Comparison of ENCODE assay signal across 19 cellular contexts in the genomic region with DNA sequence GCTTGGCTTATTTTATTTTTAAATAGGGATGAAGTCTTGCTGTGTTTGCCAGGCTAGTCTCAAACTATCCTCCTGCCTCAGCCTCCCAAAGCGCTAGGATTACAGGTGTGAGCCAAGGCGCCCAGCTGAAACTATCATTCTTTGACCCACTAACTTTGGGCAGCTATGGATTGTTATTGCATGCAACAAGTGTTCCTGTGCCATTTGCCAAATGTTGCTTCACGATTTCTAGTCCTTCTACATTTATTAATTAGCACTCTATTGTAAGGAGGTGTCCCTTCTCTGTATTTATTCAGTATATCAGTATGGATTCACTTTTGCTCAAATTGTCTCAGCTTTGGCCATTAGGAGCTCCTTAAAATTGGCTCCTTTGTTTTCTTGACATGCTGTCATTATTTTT. TPM values are rescaled to one million over a fixed set of nuclear protein-coding genes. Genes with fewer than 3 reads are reported as not detected.
DNase-seq lines count a peak whose midpoint lies in the region; ATAC-seq and TF ChIP-seq lines count a peak whose summit lies in the region.
"Had no signal": no experiment of that assay in that cellular context is flagged by ENCODE, and none has a peak within 500 bp of the region (broad histone marks: within the 10 kb centered on the region; RNA-seq: fewer than 3 reads in every experiment).

No MANE protein-coding gene starts in this region.

- H3K27ac Mint-ChIP-seq in activated CD8-positive, alpha-beta memory T cell treated with anti-CD3 and anti-CD28 coated beads, Interleukin-2, amount 10 ng/mL, durations not matched to agents 7 days and 5 days, result no peak overlapping the region
- peak overlapping the region; percentile 59 for H3K27ac Mint-ChIP-seq in progenitor cell of endocrine pancreas
- H3K27ac Mint-ChIP-seq: HFFc6 had no signal

- H3K4me3 ChIP-seq in HEK293 (ENCODE audit: low read depth, low read length), result no peak overlapping the region
- H3K4me3 ChIP-seq: BLaER1, HAP-1 had no signal

- no peaks in the 10 kb centered on the region for H3K9me3 ChIP-seq in HEK293 (ENCODE audit: control insufficient read depth, insufficient read depth, low read depth, low read length)
- H3K9me3 ChIP-seq: BLaER1, HAP-1 had no signal

- no peak overlapping the region for H3K27ac ChIP-seq in HEK293 (ENCODE audit: extremely low read depth, low read depth, low read length)
- H3K27ac ChIP-seq: BLaER1 had no signal

- H3K4me3 Mint-ChIP-seq in activated CD8-positive, alpha-beta memory T cell treated with anti-CD3 and anti-CD28 coated beads, Interleukin-2, amount 10 ng/mL, durations not matched to agents 7 days and 5 days, result no peak overlapping the region
- no peak overlapping the region for H3K4me3 Mint-ChIP-seq in progenitor cell of endocrine pancreas (ENCODE audit: low read depth)
- H3K4me3 Mint-ChIP-seq: CD14-positive monocyte, HFFc6 had no signal

- H3K36me3 ChIP-seq in HEK293 (ENCODE audit: control insufficient read depth in 2 of 2, insufficient read depth in 1 of 2, low read length in 2 of 2), result peaks cover 23 to 76% of the 10 kb centered on the region in 2 experiments

- POLR2A ChIA-PET in HEK293 (lab: Yijun Ruan, JAX), result interaction anchor here (0.6 kb wide), 1 partner anchor 25 kb away, joined by 5 read pairs; no protein-coding TSS in a partner anchor

- H3K27me3 Mint-ChIP-seq in activated CD8-positive, alpha-beta memory T cell treated with anti-CD3 and anti-CD28 coated beads, Interleukin-2, amount 10 ng/mL, durations not matched to agents 7 days and 5 days, result no peaks in the 10 kb centered on the region
- no peaks in the 10 kb centered on the region for H3K27me3 Mint-ChIP-seq in progenitor cell of endocrine pancreas
- H3K27me3 Mint-ChIP-seq: CD4-positive, alpha-beta memory T cell; IgD-negative memory B cell had no signal

- H3K4me1 Mint-ChIP-seq in activated CD8-positive, alpha-beta memory T cell treated with anti-CD3 and anti-CD28 coated beads, Interleukin-2, amount 10 ng/mL, durations not matched to agents 7 days and 5 days, result peaks cover 11% of the 10 kb centered on the region
- H3K4me1 Mint-ChIP-seq in progenitor cell of endocrine pancreas (ENCODE audit: low read depth), result no peaks in the 10 kb centered on the region

- H3K36me3 Mint-ChIP-seq in activated CD8-positive, alpha-beta memory T cell treated with anti-CD3 and anti-CD28 coated beads, Interleukin-2, amount 10 ng/mL, durations not matched to agents 7 days and 5 days, result peaks cover 13% of the 10 kb centered on the region
- peaks cover 9% of the 10 kb centered on the region for H3K36me3 Mint-ChIP-seq in progenitor cell of endocrine pancreas (ENCODE audit: insufficient read depth)

- in situ Hi-C loops in KBM-7 (cut with MboI; ENCODE audit: low pct_unique_long_range_greater_than_20kb, low sequenced_read_pairs), result no loop called here

- H3K4me1 ChIP-seq in HEK293 (ENCODE audit: control insufficient read depth, insufficient read depth, low read length), result no peaks in the 10 kb centered on the region
- H3K4me1 ChIP-seq: HAP-1 had no signal

- no peak for ATAC-seq in activated CD8-positive, alpha-beta memory T cell treated with anti-CD3 and anti-CD28 coated beads, Interleukin-2, amount 10 ng/mL, durations not matched to agents 7 days and 5 days
- no peak for ATAC-seq in HG03135 (IDR thresholded peaks at IDR 0.05; ENCODE audit: unreplicated experiment)
- no peak for ATAC-seq in GM19467 (IDR thresholded peaks at IDR 0.05; ENCODE audit: unreplicated experiment)
- ATAC-seq: HepG2 had no signal

- TF ChIP-seq CTCF in HEK293 (tag by site-specific recombination; IDR thresholded peaks at IDR 0.05), result no peak
- TF ChIP-seq CTCF in progenitor cell of endocrine pancreas (IDR thresholded peaks at IDR 0.05; ENCODE audit: unreplicated experiment), result no peak

- no peaks in the 10 kb centered on the region for H3K9me3 Mint-ChIP-seq in activated CD8-positive, alpha-beta memory T cell treated with anti-CD3 and anti-CD28 coated beads, Interleukin-2, amount 10 ng/mL, durations not matched to agents 7 days and 5 days (ENCODE audit: low read depth)
- no peaks in the 10 kb centered on the region for H3K9me3 Mint-ChIP-seq in progenitor cell of endocrine pancreas (ENCODE audit: low read depth)
- H3K9me3 Mint-ChIP-seq: CD4-positive, alpha-beta memory T cell; HFFc6; IgD-negative memory B cell had no signal

- peak; percentile 23 for DNase-seq in activated CD8-positive, alpha-beta memory T cell treated with anti-CD3 and anti-CD28 coated beads, Interleukin-2, amount 50 U/mL, for 48 hours
- no peak for DNase-seq in activated CD8-positive, alpha-beta memory T cell treated with anti-CD3 and anti-CD28 coated beads, Interleukin-2, amount 10 ng/mL, durations not matched to agents 7 days and 5 days
- DNase-seq in mesenteric fat pad (ENCODE audit: low spot score), result peak; percentile 28
- no peak for DNase-seq in progenitor cell of endocrine pancreas (ENCODE audit: low spot score, unreplicated experiment)
- no peak for DNase-seq in KBM-7
- DNase-seq: 8988T; Calu3; CD4-positive, alpha-beta memory T cell; GF-D8; HFFc6 had no signal

- CTCF ChIA-PET in activated CD8-positive, alpha-beta memory T cell treated with anti-CD3 and anti-CD28 coated beads, Interleukin-2, amount 10 ng/mL, durations not matched to agents 7 days and 5 days (lab: Charles Lee), result interaction anchor here (1.1 to 2.9 kb wide), 2 partner anchors 12 to 37 kb away, joined by 4 to 14 read pairs; a partner anchor contains a TSS
- CTCF ChIA-PET in HEK293 (lab: Yijun Ruan, JAX), result interaction anchor here (0.8 to 1.5 kb wide), 2 partner anchors 21 to 428 kb away, joined by 4 to 6 read pairs; no protein-coding TSS in a partner anchor

TF ChIP-seq in HEK293, 187 proteins besides CTCF, POLR2A, EP300 and RAD21:
- TF ChIP-seq SCRT1 (tag by site-specific recombination; IDR thresholded peaks at IDR 0.05; ENCODE audit: borderline replicate concordance) (peak; percentile 81; the same call in 1 of the 2 replicates), SCRT2 (tag by site-specific recombination; IDR thresholded peaks at IDR 0.05) (peak; percentile 91)
- TF ChIP-seq, protein P1, sequence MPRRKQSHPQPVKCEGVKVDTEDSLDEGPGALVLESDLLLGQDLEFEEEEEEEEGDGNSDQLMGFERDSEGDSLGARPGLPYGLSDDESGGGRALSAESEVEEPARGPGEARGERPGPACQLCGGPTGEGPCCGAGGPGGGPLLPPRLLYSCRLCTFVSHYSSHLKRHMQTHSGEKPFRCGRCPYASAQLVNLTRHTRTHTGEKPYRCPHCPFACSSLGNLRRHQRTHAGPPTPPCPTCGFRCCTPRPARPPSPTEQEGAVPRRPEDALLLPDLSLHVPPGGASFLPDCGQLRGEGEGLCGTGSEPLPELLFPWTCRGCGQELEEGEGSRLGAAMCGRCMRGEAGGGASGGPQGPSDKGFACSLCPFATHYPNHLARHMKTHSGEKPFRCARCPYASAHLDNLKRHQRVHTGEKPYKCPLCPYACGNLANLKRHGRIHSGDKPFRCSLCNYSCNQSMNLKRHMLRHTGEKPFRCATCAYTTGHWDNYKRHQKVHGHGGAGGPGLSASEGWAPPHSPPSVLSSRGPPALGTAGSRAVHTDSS (tag by site-specific recombination; IDR thresholded peaks at IDR 0.05), result no peak

RNA-seq across cellular contexts. Expression of a gene that starts 36.4 kb away (rescaled TPM):
- total RNA-seq in activated CD8-positive, alpha-beta memory T cell treated with anti-CD3 and anti-CD28 coated beads, Interleukin-2, amount 10 ng/mL, durations not matched to agents 7 days and 5 days, result 10 to 100 TPM; 65.0 to 81.8 TPM
- 65.5 TPM for total RNA-seq in mesenteric fat pad
- total RNA-seq in progenitor cell of endocrine pancreas, result 133 and 135 TPM in 2 replicates

RNA-seq across cellular contexts. Expression of a gene that starts 38.9 kb away (rescaled TPM):
- not detected for total RNA-seq in activated CD8-positive, alpha-beta memory T cell treated with anti-CD3 and anti-CD28 coated beads, Interleukin-2, amount 10 ng/mL, durations not matched to agents 7 days and 5 days
- total RNA-seq in mesenteric fat pad (not detected), progenitor cell of endocrine pancreas (0.67 and 0.71 TPM in 2 replicates)
- total RNA-seq: CD4-positive, alpha-beta memory T cell; H4; HFFc6 had no signal

Comparison
In these comparisons a context has a peak if more than half of its experiments do, and no peak if none do; other contexts are left out.
1. DNase-seq: peak in activated CD8-positive, alpha-beta memory T cell treated with anti-CD3 and anti-CD28 coated beads, Interleukin-2, amount 50 U/mL, for 48 hours (single experiment) and mesenteric fat pad (single experiment); none in activated CD8-positive, alpha-beta memory T cell treated with anti-CD3 and anti-CD28 coated beads, Interleukin-2, amount 10 ng/mL, durations not matched to agents 7 days and 5 days (single experiment), progenitor cell of endocrine pancreas (single experiment) and KBM-7 (single experiment).